17 cellular contexts compared by ENCODE assay signal in genomic region chr1:232383455-232384074, GRCh38.
"Had no signal": no experiment of that assay in that cellular context is flagged by ENCODE, and none has a peak within 500 bp of the region (broad histone marks: within the 10 kb centered on the region; RNA-seq: fewer than 3 reads in every experiment).

No MANE protein-coding gene starts in this region.

- H3K9me3 Mint-ChIP-seq: activated T-helper 17 cell treated with anti-CD3 and anti-CD28 coated beads, Interleukin-2, amount 50 U/mL, for 72 hours; dendritic cell treated with granulocyte-macrophage colony-stimulating factor and Interleukin-4, amounts not matched to agents 40 ng/mL and 50 ng/mL, for 4 days; effector memory CD8-positive, alpha-beta T cell; memory B cell; natural killer cell had no signal

- H3K27me3 ChIP-seq: transverse colon had no signal

- H3K4me3 Mint-ChIP-seq: activated T-helper 17 cell treated with anti-CD3 and anti-CD28 coated beads, Interleukin-2, amount 50 U/mL, for 72 hours; dendritic cell treated with granulocyte-macrophage colony-stimulating factor and Interleukin-4, amounts not matched to agents 40 ng/mL and 50 ng/mL, for 4 days; effector memory CD8-positive, alpha-beta T cell; memory B cell; natural killer cell had no signal

- H3K9me3 ChIP-seq: transverse colon had no signal

- H3K36me3 Mint-ChIP-seq: memory B cell, natural killer cell had no signal

- H3K27ac Mint-ChIP-seq: activated T-helper 17 cell treated with anti-CD3 and anti-CD28 coated beads, Interleukin-2, amount 50 U/mL, for 72 hours; dendritic cell treated with granulocyte-macrophage colony-stimulating factor and Interleukin-4, amounts not matched to agents 40 ng/mL and 50 ng/mL, for 4 days; effector memory CD8-positive, alpha-beta T cell; memory B cell; natural killer cell had no signal

- H3K36me3 ChIP-seq: transverse colon had no signal

- H3K27ac ChIP-seq: epithelial cell of prostate, transverse colon had no signal

- DNase-seq: activated CD4-positive, alpha-beta T cell treated with anti-CD3 and anti-CD28 coated beads, Interleukin-2, amount 50 U/mL, for 1 hour; activated naive CD4-positive, alpha-beta T cell treated with Interleukin-2 at 50 U/mL for 16 hours; anterior cingulate cortex; effector memory CD8-positive, alpha-beta T cell; kidney; left ventricle myocardium superior; natural killer cell; nucleus accumbens; stimulated activated CD4-positive, alpha-beta T cell treated with anti-CD3 and anti-CD28 coated beads, Interleukin-15, amount 100 ng/mL, for 24 hours; stimulated activated CD4-positive, alpha-beta T cell treated with anti-CD3 and anti-CD28 coated beads, Interleukin-4, amount 100 ng/mL, for 24 hours; stimulated activated naive CD4-positive, alpha-beta T cell; T-helper 2 cell; transverse colon had no signal

- H3K4me1 Mint-ChIP-seq: activated T-helper 17 cell treated with anti-CD3 and anti-CD28 coated beads, Interleukin-2, amount 50 U/mL, for 72 hours; memory B cell; natural killer cell had no signal

- H3K4me3 ChIP-seq: transverse colon had no signal
